ENCODE assay signal across 10 cellular contexts in genomic region chr1:44409019-44409602, GRCh38. TPM values are rescaled to one million over a fixed set of nuclear protein-coding genes. Genes with fewer than 3 reads are reported as not detected.
A peak's percentile ranks its signal among the peaks of the same experiment; 100 is the strongest.
DNase-seq lines count a peak whose midpoint lies in the region; TF ChIP-seq lines count a peak whose summit lies in the region.
"Had no signal": no experiment of that assay in that cellular context is flagged by ENCODE, and none has a peak within 500 bp of the region (broad histone marks: within the 10 kb centered on the region; RNA-seq: fewer than 3 reads in every experiment).

No MANE protein-coding gene starts in this region.

- H2AFZ ChIP-seq in OCI-LY3 (ENCODE audit: low read depth, low read length) = peak overlapping the region; percentile 11; the same call in 1 of the 2 replicates

- no peaks in the 10 kb centered on the region for H3K36me3 Mint-ChIP-seq in osteocyte (ENCODE audit: unreplicated experiment)

- no peak for TF ChIP-seq POLR2A in esophagus muscularis mucosa (IDR thresholded peaks at IDR 0.05; ENCODE audit: low read depth)

- no peaks in the 10 kb centered on the region for H3K9me3 Mint-ChIP-seq in osteocyte (ENCODE audit: unreplicated experiment)

- H3K27me3 ChIP-seq in OCI-LY3 (ENCODE audit: low read depth, low read length) (peaks cover 9% of the 10 kb centered on the region; the same call in 1 of the 2 replicates), esophagus muscularis mucosa (peaks cover 14 to 100% (median 79%) of the 10 kb centered on the region in 4 donors)

- peak overlapping the region; percentile 22 for H3K9ac ChIP-seq in OCI-LY3 (ENCODE audit: low read length)

- H3K36me3 ChIP-seq in OCI-LY3 (replicated peaks; ENCODE audit: low read depth, low read length) (no peaks in the 10 kb centered on the region), esophagus muscularis mucosa (no peaks in the 10 kb centered on the region)
- H3K36me3 ChIP-seq: brain microvascular endothelial cell had no signal

- H3K4me3 ChIP-seq in OCI-LY3 (ENCODE audit: low read length) = peak overlapping the region; percentile 78
- peak overlapping the region; percentile 13 to 28 (median 24) for H3K4me3 ChIP-seq in esophagus muscularis mucosa

- H3K27ac ChIP-seq in OCI-LY3 (ENCODE audit: low read length) (no peak overlapping the region), esophagus muscularis mucosa (replicated peaks in 1 of 4) (no peak overlapping the region)
- H3K27ac ChIP-seq: brain microvascular endothelial cell had no signal

- peaks cover 19% of the 10 kb centered on the region for H3K27me3 Mint-ChIP-seq in osteocyte (ENCODE audit: unreplicated experiment)

- H3K4me1 ChIP-seq in OCI-LY3 (ENCODE audit: low read length) (peaks cover 8% of the 10 kb centered on the region), esophagus muscularis mucosa (peaks cover 38 to 46% (median 43%) of the 10 kb centered on the region in 4 donors)

- no peaks in the 10 kb centered on the region for H4K20me1 ChIP-seq in OCI-LY3 (ENCODE audit: insufficient read depth, low read length)

- DNase-seq in NCI-H510A treated with DMSO at 0.1 percent for 48 hours (lab: John Stamatoyannopoulos, UW) (peak; percentile 97), NCI-H510A (lab: John Stamatoyannopoulos, UW) (no peak), esophagus muscularis mucosa (ENCODE audit: extremely low spot score) (no peak), osteocyte (ENCODE audit: extremely low spot score, unreplicated experiment) (no peak), kidney tubule cell (ENCODE audit: low spot score) (no peak), Kasumi-1 (lab: John Stamatoyannopoulos, UW) (no peak)
- no peak for DNase-seq in activated effector memory CD4-positive, alpha-beta T cell treated with Interleukin-2 at 50 U/mL for 16 hours
- DNase-seq: brain microvascular endothelial cell, NCI-H1417 treated with DMSO at 0.1 percent for 48 hours had no signal

- 18% methylated on average over 20 of the region's 20 CpGs for WGBS in esophagus muscularis mucosa

- no peaks in the 10 kb centered on the region for H3K79me2 ChIP-seq in OCI-LY3 (ENCODE audit: low read length)

- H3K9me3 ChIP-seq in OCI-LY3 (ENCODE audit: insufficient read depth, low read length) = no peaks in the 10 kb centered on the region
- H3K9me3 ChIP-seq in esophagus muscularis mucosa = no peaks in the 10 kb centered on the region

- H3K4me1 Mint-ChIP-seq in osteocyte (ENCODE audit: unreplicated experiment) = peaks cover 34% of the 10 kb centered on the region

- peak overlapping the region; percentile 41 for H3K4me3 Mint-ChIP-seq in osteocyte (ENCODE audit: unreplicated experiment)

- no peak overlapping the region for H3K27ac Mint-ChIP-seq in osteocyte (ENCODE audit: unreplicated experiment)

- TF ChIP-seq CTCF in OCI-LY3 (IDR thresholded peaks at IDR 0.05; ENCODE audit: low read depth, low read length) = no peak
- TF ChIP-seq CTCF in esophagus muscularis mucosa (IDR thresholded peaks at IDR 0.05) = no peak
- no peak for TF ChIP-seq CTCF in osteocyte (IDR thresholded peaks at IDR 0.05)

- H3K4me2 ChIP-seq in OCI-LY3 (ENCODE audit: low read length) = peak overlapping the region; percentile 82

- intact Hi-C loops in esophagus muscularis mucosa (cut with DNase I) = no loop called here

- no peak for TF ChIP-seq EP300 in esophagus muscularis mucosa (IDR thresholded peaks at IDR 0.05)

RNA-seq across cellular contexts. Expression of gene RNF220, which starts 4.1 kb away (rescaled TPM):
- total RNA-seq in esophagus muscularis mucosa = 100 to 1,000 TPM; 112 to 157 (median 126) TPM
- 73.0 and 84.4 TPM in 2 replicates for total RNA-seq in osteocyte

RNA-seq across cellular contexts. Expression of gene ERI3, which starts 54.1 kb away (rescaled TPM):
- 10 to 100 TPM; 40.4 to 56.6 (median 47.0) TPM for total RNA-seq in esophagus muscularis mucosa
- 54.3 and 58.6 TPM in 2 replicates for total RNA-seq in osteocyte
